Comparison of ENCODE assay signal across 8 cellular contexts in the genomic region with DNA sequence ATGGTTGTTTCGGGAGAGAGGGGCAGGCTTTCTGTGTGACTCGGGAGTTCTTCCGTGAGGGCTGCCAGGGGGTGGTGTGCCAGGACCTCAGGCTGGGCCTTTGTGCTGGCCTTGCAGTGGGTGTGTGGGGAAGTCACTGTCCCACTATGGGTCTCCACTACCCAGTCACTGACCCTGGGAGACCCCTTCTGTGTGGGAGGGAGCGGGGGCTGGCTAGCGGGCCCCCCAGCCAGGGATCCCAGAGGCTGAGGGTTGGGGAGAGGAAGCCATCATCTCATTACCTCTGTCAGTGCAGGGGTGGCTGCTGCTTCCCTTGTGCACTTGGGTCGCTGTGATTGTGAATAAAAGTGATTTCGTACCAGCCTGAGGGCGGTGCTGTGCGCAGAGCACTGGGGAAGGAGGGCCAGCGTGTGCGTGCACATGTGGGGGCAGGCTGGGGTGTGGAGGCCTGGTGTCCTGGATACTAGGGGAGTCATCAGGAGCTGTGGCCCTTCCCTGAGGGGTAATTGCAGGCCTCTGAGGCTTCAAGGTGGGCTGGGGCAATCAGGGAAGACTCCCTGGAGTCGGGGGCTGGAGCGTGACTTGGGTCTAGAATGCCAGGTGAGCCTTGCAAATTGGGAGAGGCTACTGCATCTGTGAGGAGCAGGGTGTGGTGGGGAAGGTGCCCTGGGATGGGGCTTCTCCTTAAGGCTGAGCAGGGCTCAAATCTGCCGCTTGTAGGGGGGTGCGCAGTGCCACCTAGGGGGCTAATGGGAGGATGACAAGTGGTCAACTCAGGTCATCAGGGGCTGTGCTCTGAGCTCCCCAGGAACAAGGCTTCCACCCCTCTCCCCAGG.
DNase-seq lines count a peak whose midpoint lies in the region; ATAC-seq, FAIRE-seq and TF ChIP-seq lines count a peak whose summit lies in the region.

No MANE protein-coding gene starts in this region.

- peak; percentile 91 for DNase-seq in GM19239 (ENCODE audit: insufficient read length, low spot score)
- DNase-seq in LHCN-M2 (ENCODE audit: low read depth) = peak; percentile 25
- peak; percentile 78 for DNase-seq in activated CD4-positive, alpha-beta T cell treated with anti-CD3 and anti-CD28 coated beads, Interleukin-2, amount 10 ng/mL, durations not matched to agents 24 days and 14 days
- peak; percentile 54 to 63 for DNase-seq in erythroblast (lab: John Stamatoyannopoulos, UW)
- DNase-seq in osteoblast (ENCODE audit: insufficient read length, low spot score, missing footprints) = peak; percentile 89
- no peak for DNase-seq in lower leg skin (ENCODE audit: low spot score in 2 of 2)

- no peaks in the 10 kb centered on the region for H3K27me3 Mint-ChIP-seq in activated CD4-positive, alpha-beta T cell treated with anti-CD3 and anti-CD28 coated beads, Interleukin-2, amount 10 ng/mL, durations not matched to agents 24 days and 14 days

- H3K36me3 Mint-ChIP-seq in activated CD4-positive, alpha-beta T cell treated with anti-CD3 and anti-CD28 coated beads, Interleukin-2, amount 10 ng/mL, durations not matched to agents 24 days and 14 days (ENCODE audit: low read depth) = peaks cover 2% of the 10 kb centered on the region

- FAIRE-seq in GM19239 (lab: Jason Lieb, UNC) = no peak

- H4K20me1 ChIP-seq in osteoblast (ENCODE audit: insufficient read depth, low read length) = peaks cover 16% of the 10 kb centered on the region

- intact Hi-C loops in activated CD4-positive, alpha-beta T cell treated with anti-CD3 and anti-CD28 coated beads, Interleukin-2, amount 10 ng/mL, durations not matched to agents 24 days and 14 days (cut with micrococcal nuclease) = no loop called here
- intact Hi-C loops in lower leg skin (cut with DNase I; ENCODE audit: low total_unique reads) = loop anchor here (10.0 kb wide), 1 partner anchor 292 kb away; no protein-coding TSS in a partner anchor

- H3K4me2 ChIP-seq in osteoblast (ENCODE audit: insufficient read depth, low read length) = no peak overlapping the region

- H3K27ac ChIP-seq in C4-2B (no peak overlapping the region), osteoblast (ENCODE audit: low read depth, low read length) (no peak overlapping the region)

- no peaks in the 10 kb centered on the region for H3K79me2 ChIP-seq in osteoblast (ENCODE audit: insufficient read depth, low read length)

- no peaks in the 10 kb centered on the region for H3K27me3 ChIP-seq in osteoblast (ENCODE audit: insufficient read depth, low read length)

- TF ChIP-seq POLR2A in erythroblast (IDR thresholded peaks at IDR 0.05; ENCODE audit: low read length) (no peak), lower leg skin (IDR thresholded peaks at IDR 0.05) (no peak)

- H3K4me1 Mint-ChIP-seq in activated CD4-positive, alpha-beta T cell treated with anti-CD3 and anti-CD28 coated beads, Interleukin-2, amount 10 ng/mL, durations not matched to agents 24 days and 14 days = no peaks in the 10 kb centered on the region

- 71 to 78% methylated on average over 13 to 15 of the region's 15 CpGs for WGBS in lower leg skin, 2 donors

- no peaks in the 10 kb centered on the region for H3K9me3 Mint-ChIP-seq in activated CD4-positive, alpha-beta T cell treated with anti-CD3 and anti-CD28 coated beads, Interleukin-2, amount 10 ng/mL, durations not matched to agents 24 days and 14 days

- H3K27ac Mint-ChIP-seq in activated CD4-positive, alpha-beta T cell treated with anti-CD3 and anti-CD28 coated beads, Interleukin-2, amount 10 ng/mL, durations not matched to agents 24 days and 14 days = no peak overlapping the region

- H3K4me3 Mint-ChIP-seq in activated CD4-positive, alpha-beta T cell treated with anti-CD3 and anti-CD28 coated beads, Interleukin-2, amount 10 ng/mL, durations not matched to agents 24 days and 14 days = no peak overlapping the region

- TF ChIP-seq CTCF in C4-2B (conservative IDR thresholded peaks at IDR 0.05) (peak; percentile 85), osteoblast (IDR thresholded peaks at IDR 0.05; ENCODE audit: extremely low read depth, low read depth, low read length) (peak; percentile 72), lower leg skin (IDR thresholded peaks at IDR 0.05) (no peak)

- H3K4me3 ChIP-seq in osteoblast (ENCODE audit: insufficient read depth, low read length) (no peak overlapping the region), lower leg skin (ENCODE audit: low read depth, poor library complexity, severe bottlenecking) (no peak overlapping the region)

- no peaks in the 10 kb centered on the region for H3K4me1 ChIP-seq in osteoblast (ENCODE audit: insufficient read depth, low read length)

- H3K36me3 ChIP-seq in osteoblast (ENCODE audit: insufficient read depth, low read length) = no peaks in the 10 kb centered on the region

- H2AFZ ChIP-seq in osteoblast (ENCODE audit: low read length) = no peak overlapping the region

- no peaks in the 10 kb centered on the region for H3K9me3 ChIP-seq in osteoblast (ENCODE audit: low read depth, low read length)

- no peak for ATAC-seq in GM18517 (IDR thresholded peaks at IDR 0.05; ENCODE audit: unreplicated experiment)

Comparison
In these comparisons a context has a peak if more than half of its experiments do, and no peak if none do; other contexts are left out.
1. CTCF ChIP-seq: peak in C4-2B (single experiment) and osteoblast (single experiment); none in lower leg skin (0 of 3).
2. DNase-seq: peak in GM19239 (single experiment), LHCN-M2 (single experiment), activated CD4-positive, alpha-beta T cell treated with anti-CD3 and anti-CD28 coated beads, Interleukin-2, amount 10 ng/mL, durations not matched to agents 24 days and 14 days (single experiment), erythroblast (2 of 2) and osteoblast (single experiment); none in lower leg skin (0 of 2).